Comparison of ENCODE assay signal across 9 cellular contexts in the genomic region with DNA sequence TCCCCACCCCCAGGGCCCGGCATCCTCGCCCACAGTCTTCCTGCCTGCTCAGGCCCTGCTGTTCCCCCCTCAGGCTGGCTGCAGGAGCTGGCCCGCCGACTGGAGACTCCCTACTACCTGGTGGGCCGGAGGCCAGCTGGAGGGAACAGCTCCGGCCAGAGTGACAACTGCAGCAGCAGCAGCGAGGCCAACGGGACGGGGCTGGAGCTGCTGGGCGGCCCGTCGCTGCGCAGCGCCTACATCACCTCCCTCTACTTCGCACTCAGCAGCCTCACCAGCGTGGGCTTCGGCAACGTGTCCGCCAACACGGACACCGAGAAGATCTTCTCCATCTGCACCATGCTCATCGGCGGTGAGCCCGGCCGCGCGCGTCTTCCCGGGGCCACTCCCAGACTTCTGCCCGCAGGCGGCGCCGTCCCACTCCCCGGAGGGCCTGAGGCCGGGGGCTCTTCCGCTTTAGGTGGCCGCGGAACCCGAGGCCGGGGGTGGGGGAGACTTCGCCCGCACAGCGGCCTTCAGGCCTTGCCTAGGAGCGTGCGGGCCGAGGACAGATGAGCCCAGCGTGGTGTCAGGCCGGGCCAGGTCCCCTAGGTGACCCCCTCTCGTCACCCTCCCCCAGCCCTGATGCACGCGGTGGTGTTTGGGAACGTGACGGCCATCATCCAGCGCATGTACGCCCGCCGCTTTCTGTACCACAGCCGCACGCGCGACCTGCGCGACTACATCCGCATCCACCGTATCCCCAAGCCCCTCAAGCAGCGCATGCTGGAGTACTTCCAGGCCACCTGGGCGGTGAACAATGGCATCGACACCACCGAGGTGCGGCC. TPM values are rescaled to one million over a fixed set of nuclear protein-coding genes. Genes with fewer than 3 reads are reported as not detected.
A peak's percentile ranks its signal among the peaks of the same experiment; 100 is the strongest.
DNase-seq lines count a peak whose midpoint lies in the region; ATAC-seq and TF ChIP-seq lines count a peak whose summit lies in the region.
"Had no signal": no experiment of that assay in that cellular context is flagged by ENCODE, and none has a peak within 500 bp of the region (broad histone marks: within the 10 kb centered on the region; RNA-seq: fewer than 3 reads in every experiment).

No MANE protein-coding gene starts in this region.

- CTCF ChIA-PET in activated CD4-positive, alpha-beta memory T cell treated with anti-CD3 and anti-CD28 coated beads for 36 hours (lab: Charles Lee), result interaction anchor here (1.0 kb wide), 1 partner anchor 51 kb away, joined by 3 read pairs; no protein-coding TSS in a partner anchor

- POLR2A ChIA-PET in activated CD4-positive, alpha-beta memory T cell treated with anti-CD3 and anti-CD28 coated beads for 36 hours (lab: Charles Lee), result interaction anchor here (1.1 kb wide), 1 partner anchor 9 kb away, joined by 3 read pairs; no protein-coding TSS in a partner anchor

- peak overlapping the region; percentile 61 for H3K4me3 Mint-ChIP-seq in activated CD4-positive, alpha-beta memory T cell treated with anti-CD3 and anti-CD28 coated beads for 36 hours

- intact Hi-C loops in activated CD4-positive, alpha-beta memory T cell treated with anti-CD3 and anti-CD28 coated beads for 36 hours (cut with micrococcal nuclease), result no loop called here
- intact Hi-C loops in adrenal gland (cut with DNase I), result no loop called here

- TF ChIP-seq POLR2A in gastroesophageal sphincter (IDR thresholded peaks at IDR 0.05) (no peak), adrenal gland (IDR thresholded peaks at IDR 0.05) (no peak)

- no peaks in the 10 kb centered on the region for H3K36me3 ChIP-seq in gastroesophageal sphincter
- H3K36me3 ChIP-seq in rectal smooth muscle tissue (ENCODE audit: control insufficient read depth, insufficient read depth, low read length), result no peaks in the 10 kb centered on the region
- H3K36me3 ChIP-seq in adrenal gland (replicated peaks in 1 of 2), result no peaks in the 10 kb centered on the region

- H3K9me3 ChIP-seq in gastroesophageal sphincter (no peaks in the 10 kb centered on the region), adrenal gland (replicated peaks in 1 of 3) (no peaks in the 10 kb centered on the region)

- no peak overlapping the region for H3K9ac ChIP-seq in rectal smooth muscle tissue (ENCODE audit: low read length)

- H3K27ac ChIP-seq in gastroesophageal sphincter (peak overlapping the region in 1 of 4 donors; percentile 10), rectal smooth muscle tissue (ENCODE audit: low read depth, low read length) (no peak overlapping the region), adrenal gland (no peak overlapping the region)

- H3K4me1 ChIP-seq in gastroesophageal sphincter, result peaks cover 0 to 17% (median 10%) of the 10 kb centered on the region in 3 donors
- peaks cover 7% of the 10 kb centered on the region for H3K4me1 ChIP-seq in rectal smooth muscle tissue (ENCODE audit: control insufficient read depth, insufficient read depth, low read length)
- H3K4me1 ChIP-seq in adrenal gland (replicated peaks in 1 of 2), result peaks cover 7 to 8% of the 10 kb centered on the region in 2 donors

- H3K27ac Mint-ChIP-seq in activated CD4-positive, alpha-beta memory T cell treated with anti-CD3 and anti-CD28 coated beads for 36 hours, result no peak overlapping the region

- peak; percentile 59 for DNase-seq in GM03348 (ENCODE audit: low spot score)
- peak; percentile 33 for DNase-seq in activated CD4-positive, alpha-beta memory T cell treated with anti-CD3 and anti-CD28 coated beads for 36 hours
- DNase-seq in adrenal gland, result no peak
- DNase-seq in COR-L47 (lab: John Stamatoyannopoulos, UW), result no peak
- DNase-seq in NCI-H510A (lab: John Stamatoyannopoulos, UW), result no peak
- no peak for DNase-seq in H4 (ENCODE audit: low spot score)

- 0% methylated on average over 3 of the region's 70 CpGs; no CpG with 5 or more reads in 1 of the 2 donors for WGBS in gastroesophageal sphincter (ENCODE audit: low coverage in 1 of 2), 2 donors
- 18 to 30% (median 22%) methylated on average over 34 to 70 of the region's 70 CpGs for WGBS in adrenal gland, 4 donors

- TF ChIP-seq CTCF in gastroesophageal sphincter (IDR thresholded peaks at IDR 0.05), result peak in 3 of 4 experiments; percentile 26 to 60 (median 46)
- TF ChIP-seq CTCF in adrenal gland (IDR thresholded peaks at IDR 0.05), result peak in 2 of 6 experiments; percentile 27 to 30

- H3K27me3 ChIP-seq in gastroesophageal sphincter, result peaks cover 53% of the 10 kb centered on the region
- peaks cover 11% of the 10 kb centered on the region for H3K27me3 ChIP-seq in rectal smooth muscle tissue (ENCODE audit: control insufficient read depth, insufficient read depth, low read length)
- peaks cover 4% of the 10 kb centered on the region for H3K27me3 ChIP-seq in adrenal gland

- no peaks in the 10 kb centered on the region for H3K36me3 Mint-ChIP-seq in activated CD4-positive, alpha-beta memory T cell treated with anti-CD3 and anti-CD28 coated beads for 36 hours

- H3K4me1 Mint-ChIP-seq in activated CD4-positive, alpha-beta memory T cell treated with anti-CD3 and anti-CD28 coated beads for 36 hours (ENCODE audit: low read depth), result peaks cover 9% of the 10 kb centered on the region

- H3K4me3 ChIP-seq in gastroesophageal sphincter (peak overlapping the region; percentile 5 to 40), rectal smooth muscle tissue (ENCODE audit: low read length) (peak overlapping the region; percentile 70), adrenal gland (peak overlapping the region in 1 of 4 donors; percentile 50)

- H3K27me3 Mint-ChIP-seq in activated CD4-positive, alpha-beta memory T cell treated with anti-CD3 and anti-CD28 coated beads for 36 hours, result peaks cover 16% of the 10 kb centered on the region

- H3K9me3 Mint-ChIP-seq in activated CD4-positive, alpha-beta memory T cell treated with anti-CD3 and anti-CD28 coated beads for 36 hours, result no peaks in the 10 kb centered on the region

- ATAC-seq in gastroesophageal sphincter, result peak; percentile 46

- TF ChIP-seq EP300 in gastroesophageal sphincter (IDR thresholded peaks at IDR 0.05), result no peak

RNA-seq across cellular contexts. Expression of gene KCNH3, which starts 10.2 kb away (rescaled TPM):
- total RNA-seq in activated CD4-positive, alpha-beta memory T cell treated with anti-CD3 and anti-CD28 coated beads for 36 hours, result 1 to 10 TPM; 1.2 to 1.3 TPM
- total RNA-seq in gastroesophageal sphincter (under 1 TPM in 3 of 4 donors, not detected in 1; 0.13 to 0.69 (median 0.31) TPM), adrenal gland (1 to 10 TPM in 7 of 8 donors, under 1 TPM in 1; 0.30 to 9.6 (median 2.3) TPM)
- 10 to 100 TPM in 2 of 3 donors, under 1 TPM in 1; 0.07 to 18.9 (median 18.1) TPM for polyA plus RNA-seq in adrenal gland
- total RNA-seq in H4 (2014; rRNA removed; shearing (Covaris generic)), result 0.70 and 1.6 TPM in 2 replicates
- total RNA-seq: glomerular endothelial cell had no signal

RNA-seq across cellular contexts. Expression of gene MCRS1, which starts 18.9 kb away (rescaled TPM):
- total RNA-seq in activated CD4-positive, alpha-beta memory T cell treated with anti-CD3 and anti-CD28 coated beads for 36 hours, result 10 to 100 TPM; 52.3 to 56.8 TPM
- total RNA-seq in gastroesophageal sphincter, result 10 to 100 TPM; 35.3 to 62.5 (median 51.1) TPM
- 10 to 100 TPM; 35.3 to 66.0 (median 50.3) TPM for total RNA-seq in adrenal gland
- polyA plus RNA-seq in adrenal gland, result 10 to 100 TPM; 28.3 to 98.1 (median 81.3) TPM
- 71.7 and 77.8 TPM in 2 replicates for total RNA-seq in H4 (2014; rRNA removed; shearing (Covaris generic))

RNA-seq across cellular contexts. Expression of gene FAM186B, which starts 56.4 kb away (rescaled TPM):
- not detected for total RNA-seq in activated CD4-positive, alpha-beta memory T cell treated with anti-CD3 and anti-CD28 coated beads for 36 hours
- total RNA-seq in gastroesophageal sphincter, result under 1 TPM in 2 of 4 donors, not detected in 2; 0.31 to 0.69 TPM
- total RNA-seq in adrenal gland, result 1 to 10 TPM in 5 of 8 donors, under 1 TPM in 2, not detected in 1; 0.42 to 2.3 (median 1.1) TPM
- 1 to 10 TPM in 1 of 3 donors, under 1 TPM in 2; 0.29 to 1.3 (median 0.37) TPM for polyA plus RNA-seq in adrenal gland
- 0.39 and 3.8 TPM in 2 replicates for total RNA-seq in H4 (2014; rRNA removed; shearing (Covaris generic))

Comparison
In these comparisons a context has a peak if more than half of its experiments do, and no peak if none do; other contexts are left out.
1. DNase-seq: peak in GM03348 (single experiment) and activated CD4-positive, alpha-beta memory T cell treated with anti-CD3 and anti-CD28 coated beads for 36 hours (single experiment); none in adrenal gland (0 of 7), COR-L47 (single experiment), NCI-H510A (single experiment) and H4 (single experiment).